In genomic region chr11:93652161-93652597, GRCh38 we compare ENCODE assay signal across 9 cellular contexts. TPM values are rescaled to one million over a fixed set of nuclear protein-coding genes. Genes with fewer than 3 reads are reported as not detected.
DNase-seq lines count a peak whose midpoint lies in the region; ATAC-seq, FAIRE-seq and TF ChIP-seq lines count a peak whose summit lies in the region.
"Had no signal": no experiment of that assay in that cellular context is flagged by ENCODE, and none has a peak within 500 bp of the region (broad histone marks: within the 10 kb centered on the region; RNA-seq: fewer than 3 reads in every experiment).

No MANE protein-coding gene starts in this region.

- no peak overlapping the region for H3K4me3 Mint-ChIP-seq in WTC11

- FAIRE-seq in GM12892 (lab: Jason Lieb, UNC), result no peak

- ATAC-seq in WTC11, result peak; percentile 44
- ATAC-seq in foreskin keratinocyte, result peak; percentile 39

- peaks cover 23% of the 10 kb centered on the region for H3K27me3 ChIP-seq in foreskin keratinocyte

- H3K4me1 ChIP-seq in foreskin keratinocyte, result no peaks in the 10 kb centered on the region

- TF ChIP-seq CTCF in WTC11 (IDR thresholded peaks at IDR 0.05) (peak; percentile 86), foreskin keratinocyte (conservative IDR thresholded peaks at IDR 0.05) (peak; percentile 78)

- H3K9me3 Mint-ChIP-seq in WTC11, result no peaks in the 10 kb centered on the region

- H3K27me3 Mint-ChIP-seq in WTC11 (ENCODE audit: low read depth), result no peaks in the 10 kb centered on the region; the same call in 1 of the 2 replicates

- no peak overlapping the region for H3K27ac Mint-ChIP-seq in WTC11

- CTCF ChIA-PET in WTC11 (lab: Charles Lee), result interaction anchor here (0.5 to 1.9 kb wide), 13 partner anchors 10 to 1839 kb away, joined by 3 to 14 read pairs (median 4); partner anchors contain the start of gene CEP295

- TF ChIP-seq POLR2A in GM12892 (IDR thresholded peaks at IDR 0.05; ENCODE audit: low read depth, low read length), result no peak

- H3K36me3 Mint-ChIP-seq in WTC11, result no peaks in the 10 kb centered on the region

- peak; percentile 12 for DNase-seq in stimulated activated CD4-positive, alpha-beta T cell treated with anti-CD3 and anti-CD28 coated beads, Interleukin-15, amount 100 ng/mL, for 24 hours
- no peak for DNase-seq in stimulated activated CD4-positive, alpha-beta T cell treated with anti-CD3 and anti-CD28 coated beads, Interleukin-1b, Interleukin-23, amount 100 ng/mL, for 48 hours
- DNase-seq in M059J (ENCODE audit: low read depth), result peak; percentile 54
- DNase-seq in WTC11 (ENCODE audit: low spot score), result no peak
- peak in 1 of 2 donors; percentile 13 for DNase-seq in foreskin keratinocyte
- DNase-seq in renal cortical epithelial cell (ENCODE audit: low read depth), result peak; percentile 44
- no peak for DNase-seq in GOT3 (lab: John Stamatoyannopoulos, UW)
- DNase-seq in GM12892 (ENCODE audit: insufficient read length), result no peak

- POLR2A ChIA-PET in WTC11 (lab: Charles Lee), result no interaction called here

- no peak overlapping the region for H3K27ac ChIP-seq in foreskin keratinocyte
- H3K27ac ChIP-seq: epithelial cell of prostate had no signal

- no peaks in the 10 kb centered on the region for H3K4me1 Mint-ChIP-seq in WTC11

TF ChIP-seq in WTC11, 78 proteins besides CTCF, POLR2A, EP300 and RAD21:
- no peak for TF ChIP-seq MXD4 (CRISPR knock-in tag; IDR thresholded peaks at IDR 0.05; ENCODE audit: borderline replicate concordance)
- no peak for TF ChIP-seq ZMAT4 (CRISPR knock-in tag; IDR thresholded peaks at IDR 0.05)

RNA-seq across cellular contexts. Expression of gene CEP295, which starts 9.3 kb away (rescaled TPM):
- 16.0 and 20.2 TPM in 2 replicates for total RNA-seq in M059J (2014; rRNA removed; shearing (Covaris generic))
- 14.7 to 15.9 TPM (median 14.8 TPM) in 3 replicates for total RNA-seq in WTC11 (2021)
- 16.8 and 18.0 TPM in 2 replicates for total RNA-seq in foreskin keratinocyte
- 3.3 and 4.1 TPM in 2 replicates for polyA plus RNA-seq in foreskin keratinocyte
- total RNA-seq in renal cortical epithelial cell, result 8.5 and 21.9 TPM in 2 replicates
- 16.7 TPM for polyA plus RNA-seq in GM12892 (2012; ENCODE audit: missing spikeins)

Comparison
In these comparisons a context has a peak if more than half of its experiments do, and no peak if none do; other contexts are left out.
1. DNase-seq: peak in stimulated activated CD4-positive, alpha-beta T cell treated with anti-CD3 and anti-CD28 coated beads, Interleukin-15, amount 100 ng/mL, for 24 hours (single experiment), M059J (single experiment) and renal cortical epithelial cell (single experiment); none in stimulated activated CD4-positive, alpha-beta T cell treated with anti-CD3 and anti-CD28 coated beads, Interleukin-1b, Interleukin-23, amount 100 ng/mL, for 48 hours (single experiment), WTC11 (single experiment), GOT3 (single experiment) and GM12892 (single experiment).